9 cellular contexts compared by ENCODE assay signal in the genomic region with DNA sequence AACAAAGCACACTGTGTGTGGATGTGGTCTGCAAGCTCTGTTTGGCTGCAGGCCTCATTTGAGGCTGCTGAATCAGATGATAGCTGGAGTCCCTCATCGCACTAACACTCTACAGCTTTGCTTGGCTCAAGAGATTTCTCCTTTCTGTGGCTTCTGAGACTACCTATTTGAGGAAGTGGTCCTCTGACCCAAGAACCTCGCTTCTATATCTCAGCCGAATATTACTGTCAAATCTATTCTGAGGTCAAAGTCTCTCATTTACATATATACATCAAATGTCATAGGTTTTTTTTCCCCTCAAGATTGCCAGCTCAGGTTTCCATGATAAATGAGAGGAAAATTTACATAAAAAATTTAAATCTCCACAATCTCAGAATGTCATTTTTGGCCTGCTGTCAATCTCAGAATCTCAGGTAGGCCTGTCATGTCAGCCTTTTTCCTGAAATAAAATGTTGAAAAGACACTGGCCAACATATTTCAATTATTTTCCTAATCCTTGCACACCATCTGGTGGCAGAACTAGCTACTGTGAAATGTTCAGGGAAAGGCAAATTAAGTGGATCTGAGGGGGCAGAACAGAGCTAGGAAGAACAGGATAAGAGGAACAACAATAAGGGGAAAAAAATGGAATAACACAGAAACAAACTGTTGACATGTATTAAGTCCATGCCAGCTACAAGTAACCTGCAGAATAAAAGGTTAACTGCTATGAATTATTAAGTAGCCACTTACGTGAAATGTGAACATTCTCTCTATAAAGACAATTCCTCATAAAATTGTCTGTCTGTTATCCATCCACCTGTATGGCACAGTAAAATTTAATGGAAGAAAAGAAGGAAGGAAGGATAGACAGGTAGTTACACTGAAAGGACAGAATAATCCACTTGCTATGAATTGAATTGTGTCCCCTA. TPM values are rescaled to one million over a fixed set of nuclear protein-coding genes. Genes with fewer than 3 reads are reported as not detected.
A peak's percentile ranks its signal among the peaks of the same experiment; 100 is the strongest.
DNase-seq lines count a peak whose midpoint lies in the region; ATAC-seq and TF ChIP-seq lines count a peak whose summit lies in the region.
"Had no signal": no experiment of that assay in that cellular context is flagged by ENCODE, and none has a peak within 500 bp of the region (broad histone marks: within the 10 kb centered on the region; RNA-seq: fewer than 3 reads in every experiment).

No MANE protein-coding gene starts in this region.

- no peak for TF ChIP-seq POLR2A in gastrocnemius medialis (IDR thresholded peaks at IDR 0.05)

- H3K36me3 ChIP-seq in SK-N-SH (replicated peaks in 1 of 2; ENCODE audit: control insufficient read depth in 1 of 2, insufficient read depth in 2 of 2, low read length in 1 of 2) (no peaks in the 10 kb centered on the region), gastrocnemius medialis (no peaks in the 10 kb centered on the region)

- no peaks in the 10 kb centered on the region for H3K27me3 Mint-ChIP-seq in glutamatergic neuron (ENCODE audit: unreplicated experiment)
- H3K27me3 Mint-ChIP-seq: dendritic cell treated with granulocyte-macrophage colony-stimulating factor and Interleukin-4, amounts not matched to agents 40 ng/mL and 50 ng/mL, for 4 days had no signal

- H3K4me1 Mint-ChIP-seq in glutamatergic neuron (ENCODE audit: low read depth, unreplicated experiment) = peaks cover 5% of the 10 kb centered on the region

- H3K4me1 ChIP-seq in SK-N-SH (ENCODE audit: control insufficient read depth in 1 of 2, insufficient read depth in 2 of 2, low read depth in 1 of 2, low read length in 1 of 2) = peaks cover 0 to 47% of the 10 kb centered on the region in 2 experiments; a peak in 2 of 4 replicates
- no peaks in the 10 kb centered on the region for H3K4me1 ChIP-seq in gastrocnemius medialis

- DNase-seq in SKM-1 treated with dmso at 0.1 percent for 144 hours (lab: John Stamatoyannopoulos, UW; ENCODE audit: unreplicated experiment) (peak; percentile 22), SKM-1 (lab: John Stamatoyannopoulos, UW; ENCODE audit: unreplicated experiment) (no peak), HCEC 1CT (peak; percentile 39), LNCaP clone FGC (ENCODE audit: low read depth) (no peak), SK-N-SH (peak; percentile 48), glutamatergic neuron (no peak), gastrocnemius medialis (no peak)
- no peak for DNase-seq in activated effector memory CD4-positive, alpha-beta T cell treated with Interleukin-2 at 50 U/mL for 16 hours

- peak overlapping the region; percentile 3; the same call in 1 of the 2 replicates for H3K4me2 ChIP-seq in SK-N-SH

- 77% methylated on average over 3 of the region's 4 CpGs for WGBS in SK-N-SH (ENCODE audit: low lambda C conversion rate)

- H3K9me3 ChIP-seq in SK-N-SH = 0 out of 2 replicates have a peak, but pooled peaks cover 3% of the 10 kb centered on the region
- no peaks in the 10 kb centered on the region for H3K9me3 ChIP-seq in gastrocnemius medialis

- no peak overlapping the region for H2AFZ ChIP-seq in SK-N-SH (ENCODE audit: low read depth)

- POLR2A ChIA-PET in SK-N-SH (lab: Yijun Ruan, JAX) = no interaction called here

- intact Hi-C loops in gastrocnemius medialis (cut with DNase I; ENCODE audit: low total_unique reads) = no loop called here

- no peak for ATAC-seq in gastrocnemius medialis

- CTCF ChIA-PET in SK-N-SH (lab: Yijun Ruan, JAX) = interaction anchor here (0.6 to 6.1 kb wide), 62 partner anchors 10 to 1108 kb away, joined by 3 to 69 read pairs (median 4); partner anchors contain the start of gene SCG2

- TF ChIP-seq CTCF in LNCaP clone FGC (IDR thresholded peaks at IDR 0.05; ENCODE audit: control insufficient read depth, extremely low read depth, insufficient read depth) = peak; percentile 83
- peak; percentile 81 for TF ChIP-seq CTCF in SK-N-SH (IDR thresholded peaks at IDR 0.05)
- peak; percentile 54 for TF ChIP-seq CTCF in glutamatergic neuron (IDR thresholded peaks at IDR 0.05; ENCODE audit: partially characterized antibody, unreplicated experiment)
- peak; percentile 29 to 51 (median 43) for TF ChIP-seq CTCF in gastrocnemius medialis (IDR thresholded peaks at IDR 0.05 in 4 of 5, conservative IDR thresholded peaks at IDR 0.05 in 1 of 5)

- H3K27me3 ChIP-seq in SK-N-SH (ENCODE audit: insufficient read depth) (no peaks in the 10 kb centered on the region), gastrocnemius medialis (no peaks in the 10 kb centered on the region)

- H3K4me3 ChIP-seq in LNCaP clone FGC (ENCODE audit: low read depth, low read length) = no peak overlapping the region
- H3K4me3 ChIP-seq in SK-N-SH (ENCODE audit: low read depth in 2 of 2, low read length in 1 of 2) = peak overlapping the region in 1 of 2 experiments; percentile 29; a peak in 1 of 4 replicates
- H3K4me3 ChIP-seq in gastrocnemius medialis = no peak overlapping the region

- no peaks in the 10 kb centered on the region for H3K9me3 Mint-ChIP-seq in glutamatergic neuron (ENCODE audit: unreplicated experiment)
- H3K9me3 Mint-ChIP-seq: dendritic cell treated with granulocyte-macrophage colony-stimulating factor and Interleukin-4, amounts not matched to agents 40 ng/mL and 50 ng/mL, for 4 days had no signal

- no peak overlapping the region for H3K4me3 Mint-ChIP-seq in glutamatergic neuron (ENCODE audit: unreplicated experiment)
- H3K4me3 Mint-ChIP-seq: dendritic cell treated with granulocyte-macrophage colony-stimulating factor and Interleukin-4, amounts not matched to agents 40 ng/mL and 50 ng/mL, for 4 days had no signal

- peaks cover 31% of the 10 kb centered on the region for H3F3A ChIP-seq in SK-N-SH (replicated peaks; ENCODE audit: insufficient read depth)

- no peak overlapping the region for H3K9ac ChIP-seq in SK-N-SH

- no peak for TF ChIP-seq EP300 in SK-N-SH (IDR thresholded peaks at IDR 0.05; ENCODE audit: borderline replicate concordance in 1 of 2, low read depth in 1 of 2, low read length in 1 of 2)

- H4K20me1 ChIP-seq in SK-N-SH (ENCODE audit: insufficient read depth) = no peaks in the 10 kb centered on the region

- no peaks in the 10 kb centered on the region for H3K9me2 ChIP-seq in SK-N-SH

- peak; percentile 94 for TF ChIP-seq RAD21 in SK-N-SH (IDR thresholded peaks at IDR 0.05; ENCODE audit: low read length)

- H3K27ac ChIP-seq in SK-N-SH (ENCODE audit: low read depth in 2 of 2, low read length in 1 of 2) (peak overlapping the region in 1 of 2 experiments; percentile 69; a peak in 2 of 4 replicates), gastrocnemius medialis (no peak overlapping the region)

- peaks cover 17% of the 10 kb centered on the region; the same call in 1 of the 2 replicates for H3K79me2 ChIP-seq in SK-N-SH (ENCODE audit: insufficient read depth)

- H3K27ac Mint-ChIP-seq in glutamatergic neuron (ENCODE audit: unreplicated experiment) = no peak overlapping the region
- H3K27ac Mint-ChIP-seq: dendritic cell treated with granulocyte-macrophage colony-stimulating factor and Interleukin-4, amounts not matched to agents 40 ng/mL and 50 ng/mL, for 4 days had no signal

- in situ Hi-C loops in gastrocnemius medialis (cut with MboI; ENCODE audit: low sequenced_read_pairs in 4 of 4) = loop anchor here in 2 of 4 donors (10.0 to 25.0 kb wide), 2 partner anchors 823 to 836 kb away; no protein-coding TSS in a partner anchor

- H3K36me3 Mint-ChIP-seq in glutamatergic neuron (ENCODE audit: unreplicated experiment) = no peaks in the 10 kb centered on the region

TF ChIP-seq in SK-N-SH, 30 proteins besides CTCF, POLR2A, EP300 and RAD21:
- TF ChIP-seq JUND (IDR thresholded peaks at IDR 0.05) (no peak), SMC3 (IDR thresholded peaks at IDR 0.05; ENCODE audit: low read depth, low read length) (peak; percentile 82)

RNA-seq across cellular contexts. Expression of gene AP1S3, which starts 39.3 kb away (rescaled TPM):
- 4.8 and 6.1 TPM in 2 replicates for polyA plus RNA-seq in SK-N-SH (2012; rRNA removed)
- polyA plus RNA-seq in SK-N-SH (2012; cell fraction: cytosol; rRNA removed) = 7.2 and 7.7 TPM in 2 replicates
- 1.6 and 4.1 TPM in 2 replicates for polyA plus RNA-seq in SK-N-SH (2012; cell fraction: nucleus; rRNA removed)
- total RNA-seq in glutamatergic neuron (ENCODE audit: unreplicated experiment) (3.1 TPM), gastrocnemius medialis (under 1 TPM in 1 of 4 donors, not detected in 3; 0.20 TPM)

Comparison
In these comparisons a context has a peak if more than half of its experiments do, and no peak if none do; other contexts are left out.
1. DNase-seq: peak in SKM-1 treated with dmso at 0.1 percent for 144 hours (single experiment), HCEC 1CT (single experiment) and SK-N-SH (single experiment); none in SKM-1 (single experiment), LNCaP clone FGC (single experiment), glutamatergic neuron (single experiment), gastrocnemius medialis (0 of 2) and activated effector memory CD4-positive, alpha-beta T cell treated with Interleukin-2 at 50 U/mL for 16 hours (single experiment).
2. Peak in every context shown above with its lines, with median percentiles within 50 percentile points of each other: CTCF ChIP-seq.